Comparison of ENCODE assay signal across 21 cellular contexts in the genomic region with DNA sequence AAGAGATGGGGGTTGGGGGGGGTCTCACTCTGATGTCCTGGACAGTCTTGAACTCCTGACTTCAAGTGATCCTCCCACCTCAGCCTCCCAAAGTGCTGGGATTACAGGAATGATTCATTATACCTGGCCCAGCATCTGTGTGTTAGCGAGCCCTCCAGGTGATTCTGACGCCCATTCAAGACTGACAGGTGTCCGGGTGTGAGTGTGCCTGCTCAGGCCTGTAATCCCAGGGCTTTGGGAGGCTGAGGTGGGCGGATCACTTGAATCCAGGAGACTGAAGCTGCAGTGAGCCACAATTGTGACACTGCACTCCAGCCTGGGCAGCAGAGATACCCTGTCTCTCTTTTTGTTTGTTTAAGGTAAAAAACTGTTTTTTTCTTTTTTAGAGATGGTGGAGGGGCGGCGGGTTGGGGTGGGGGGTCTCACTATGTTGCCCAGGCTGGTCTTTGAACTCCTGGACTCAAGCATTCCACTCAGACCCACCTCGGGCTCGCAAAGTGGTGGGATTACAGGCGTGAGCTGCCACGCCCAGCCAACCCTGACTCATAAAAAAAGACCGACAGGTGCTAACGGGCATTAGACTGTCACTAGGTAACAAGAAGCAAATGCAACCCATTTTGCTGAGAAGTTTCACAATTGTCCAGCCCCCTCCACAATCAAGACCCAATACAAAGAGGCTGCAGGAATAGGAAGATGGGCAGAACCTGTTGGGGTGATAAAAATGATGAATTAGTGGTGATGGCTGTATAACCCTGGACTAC. TPM values are rescaled to one million over a fixed set of nuclear protein-coding genes. Genes with fewer than 3 reads are reported as not detected.
A peak's percentile ranks its signal among the peaks of the same experiment; 100 is the strongest.
DNase-seq lines count a peak whose midpoint lies in the region; TF ChIP-seq lines count a peak whose summit lies in the region.
"Had no signal": no experiment of that assay in that cellular context is flagged by ENCODE, and none has a peak within 500 bp of the region (broad histone marks: within the 10 kb centered on the region; RNA-seq: fewer than 3 reads in every experiment).

No MANE protein-coding gene starts in this region.

- CTCF ChIA-PET in mammary epithelial cell (lab: Charles Lee; ENCODE audit: low non-redundant PET), result no interaction called here

- H3K18ac ChIP-seq in trophoblast cell (ENCODE audit: low read length), result no peak overlapping the region

- H2BK5ac ChIP-seq in trophoblast cell (ENCODE audit: low read depth, low read length, poor library complexity), result no peak overlapping the region

- H4K20me1 ChIP-seq in mammary epithelial cell (ENCODE audit: insufficient read depth, low read length), result no peaks in the 10 kb centered on the region

- TF ChIP-seq CTCF in mammary epithelial cell (conservative IDR thresholded peaks at IDR 0.05 in 1 of 2, IDR thresholded peaks at IDR 0.05 in 1 of 2; ENCODE audit: extremely low read depth in 1 of 2, insufficient read depth in 1 of 2, low read depth in 1 of 2, low read length in 2 of 2), result no peak

- H2BK12ac ChIP-seq in trophoblast cell (ENCODE audit: low read length), result no peak overlapping the region

- in situ Hi-C loops in mammary epithelial cell (cut with MboI; ENCODE audit: low sequenced_read_pairs in 2 of 2), result no loop called here

- peaks cover 11% of the 10 kb centered on the region for H3K36me3 ChIP-seq in NT2/D1 (ENCODE audit: insufficient read depth, insufficient read length, low read length)
- peaks cover 0 to 4% of the 10 kb centered on the region in 2 experiments for H3K36me3 ChIP-seq in trophoblast cell (ENCODE audit: control insufficient read depth in 1 of 2, insufficient read depth in 2 of 2, low read length in 2 of 2)
- H3K36me3 ChIP-seq in mammary epithelial cell (ENCODE audit: insufficient read depth, low read length), result peaks cover 1% of the 10 kb centered on the region
- H3K36me3 ChIP-seq: neural progenitor cell had no signal

- H3K9ac ChIP-seq in NT2/D1 (ENCODE audit: insufficient read length, low read depth), result peak overlapping the region; percentile 18
- H3K9ac ChIP-seq in trophoblast cell (ENCODE audit: low read length), result no peak overlapping the region
- H3K9ac ChIP-seq in mammary epithelial cell (ENCODE audit: insufficient read depth, low read length), result no peak overlapping the region
- H3K9ac ChIP-seq: neural progenitor cell had no signal

- H3K27me3 ChIP-seq in NT2/D1 (ENCODE audit: insufficient read depth, insufficient read length), result no peaks in the 10 kb centered on the region
- no peaks in the 10 kb centered on the region for H3K27me3 ChIP-seq in trophoblast cell (ENCODE audit: insufficient read depth, low read length)
- no peaks in the 10 kb centered on the region for H3K27me3 ChIP-seq in mammary epithelial cell (ENCODE audit: insufficient read depth, low read length)
- H3K27me3 ChIP-seq: neural progenitor cell had no signal

- BruUV-seq in mammary epithelial cell (replicated peaks; lab: Mats Ljungman, UMichigan), result no TSS peak

- DNase-seq in NCI-H187 (lab: John Stamatoyannopoulos, UW), result peak; percentile 40 to 42
- no peak for DNase-seq in NCI-H187 treated with DMSO at 0.1 percent for 48 hours (lab: John Stamatoyannopoulos, UW)
- peak; percentile 4 for DNase-seq in NCI-H2107 (lab: John Stamatoyannopoulos, UW)
- DNase-seq in NT2/D1 (ENCODE audit: low read depth, low spot score), result no peak
- peak; percentile 47 to 62 for DNase-seq in trophoblast cell
- no peak for DNase-seq in GDM1 (lab: John Stamatoyannopoulos, UW)
- DNase-seq in 8988T, result no peak
- DNase-seq in mammary epithelial cell, result no peak
- DNase-seq: activated CD4-positive, alpha-beta T cell treated with anti-CD3 and anti-CD28 coated beads for 36 hours; activated CD8-positive, alpha-beta memory T cell treated with anti-CD3 and anti-CD28 coated beads, Interleukin-2, amount 50 U/mL, for 4 hours; activated gamma-delta T cell treated with Interleukin-2 at 50 U/mL for 16 hours; C1 segment of cervical spinal cord; cerebellar nuclear complex; effector memory CD8-positive, alpha-beta T cell; hypothalamus; NCI-H2227 treated with DMSO at 0.1 percent for 48 hours; PC-3; retina; T1000 had no signal

- no peak overlapping the region for H3K27ac ChIP-seq in trophoblast cell (ENCODE audit: low read depth, low read length)
- no peak overlapping the region for H3K27ac ChIP-seq in mammary epithelial cell (ENCODE audit: insufficient read depth, low read depth, low read length)
- H3K27ac ChIP-seq: A549, neural progenitor cell had no signal

- peaks cover 10% of the 10 kb centered on the region for H3K4me1 ChIP-seq in NT2/D1 (ENCODE audit: insufficient read depth, insufficient read length)
- H3K4me1 ChIP-seq in trophoblast cell (ENCODE audit: control insufficient read depth in 1 of 2, insufficient read depth in 2 of 2, low read length in 2 of 2), result peaks cover 18 to 19% of the 10 kb centered on the region in 2 experiments
- peaks cover 9% of the 10 kb centered on the region for H3K4me1 ChIP-seq in mammary epithelial cell (ENCODE audit: insufficient read depth, low read length)
- H3K4me1 ChIP-seq: neural progenitor cell had no signal

- H3K4me3 ChIP-seq in NT2/D1 (ENCODE audit: insufficient read length, low read depth), result no peak overlapping the region
- H3K4me3 ChIP-seq in trophoblast cell (ENCODE audit: low read depth, low read length), result no peak overlapping the region
- no peak overlapping the region for H3K4me3 ChIP-seq in mammary epithelial cell (replicated peaks in 1 of 3; ENCODE audit: insufficient read depth in 1 of 3, low read depth in 2 of 3, low read length in 3 of 3)
- H3K4me3 ChIP-seq: A549, neural progenitor cell had no signal

- no peak overlapping the region for H2BK120ac ChIP-seq in trophoblast cell (ENCODE audit: insufficient read depth, low read length, poor library complexity)

- no peak overlapping the region for H2AK5ac ChIP-seq in trophoblast cell (ENCODE audit: low read length)

- H2AFZ ChIP-seq in trophoblast cell (ENCODE audit: insufficient read depth, low read length, poor library complexity) (no peak overlapping the region), mammary epithelial cell (ENCODE audit: low read depth, low read length) (no peak overlapping the region)
- H2AFZ ChIP-seq: neural progenitor cell had no signal

- H3K4ac ChIP-seq in trophoblast cell (ENCODE audit: low read depth, low read length), result no peak overlapping the region

- no peak overlapping the region for H3K4me2 ChIP-seq in trophoblast cell (ENCODE audit: low read length)
- H3K4me2 ChIP-seq in mammary epithelial cell (ENCODE audit: insufficient read depth, low read depth, low read length), result no peak overlapping the region
- H3K4me2 ChIP-seq: A549, neural progenitor cell had no signal

- H3K79me2 ChIP-seq in trophoblast cell (ENCODE audit: control insufficient read depth, insufficient read depth, low read length, poor library complexity) (peaks cover 6% of the 10 kb centered on the region), mammary epithelial cell (ENCODE audit: insufficient read depth, low read length) (no peaks in the 10 kb centered on the region)

- H4K8ac ChIP-seq in trophoblast cell (ENCODE audit: low read depth, low read length), result no peak overlapping the region

- intact Hi-C loops in mammary epithelial cell (cut with micrococcal nuclease), result no loop called here

- H3K9me3 ChIP-seq in NT2/D1 (ENCODE audit: insufficient read depth, low read length) (no peaks in the 10 kb centered on the region), trophoblast cell (ENCODE audit: insufficient read depth, low read depth, low read length) (no peaks in the 10 kb centered on the region), mammary epithelial cell (replicated peaks; ENCODE audit: insufficient read depth, low read length) (no peaks in the 10 kb centered on the region)
- H3K9me3 ChIP-seq: A549 had no signal

- WGBS in trophoblast cell (ENCODE audit: extremely low coverage, insufficient coverage, insufficient read length), result no CpG with 5 or more reads among the region's 12 CpGs
- 76% methylated on average over 8 of the region's 12 CpGs for WGBS in mammary epithelial cell (ENCODE audit: low coverage, missing lambda C conversion rate)

- H3K79me1 ChIP-seq in trophoblast cell (ENCODE audit: low read length), result peaks cover 9% of the 10 kb centered on the region

- H3K14ac ChIP-seq in trophoblast cell (ENCODE audit: low read length), result no peak overlapping the region

- dilution Hi-C loops in mammary epithelial cell (cut with HindIII; ENCODE audit: low sequenced_read_pairs), result no loop called here

- no peak overlapping the region for H4K12ac ChIP-seq in trophoblast cell (ENCODE audit: low read depth, low read length)

- no peak overlapping the region for H4K91ac ChIP-seq in trophoblast cell (ENCODE audit: low read depth, low read length)

- H3K23ac ChIP-seq in trophoblast cell (ENCODE audit: low read length), result no peak overlapping the region

RNA-seq across cellular contexts. Expression of a gene that starts 4.7 kb away (rescaled TPM):
- 8.7 and 9.9 TPM in 2 replicates for polyA plus RNA-seq in trophoblast cell (2013)
- 10 to 100 TPM; 11.3 to 16.8 TPM for total RNA-seq in mammary epithelial cell
- 9.3 TPM for polyA plus RNA-seq in mammary epithelial cell
- polyA minus RNA-seq in mammary epithelial cell, result 31.3 TPM

RNA-seq across cellular contexts. Expression of a gene that starts 36.8 kb away (rescaled TPM):
- 159 and 166 TPM in 2 replicates for polyA plus RNA-seq in trophoblast cell (2013)
- total RNA-seq in mammary epithelial cell, result 100 to 1,000 TPM; 146 to 175 TPM
- polyA plus RNA-seq in mammary epithelial cell, result 217 TPM
- polyA minus RNA-seq in mammary epithelial cell, result 55.4 TPM

RNA-seq across cellular contexts. Expression of a gene that starts 38.1 kb away (rescaled TPM):
- polyA plus RNA-seq in trophoblast cell (2013), result 52.8 and 53.8 TPM in 2 replicates
- total RNA-seq in mammary epithelial cell, result 100 to 1,000 TPM in 1 of 2 donors, 10 to 100 TPM in 1; 93.5 to 165 TPM
- polyA plus RNA-seq in mammary epithelial cell, result 135 TPM
- polyA minus RNA-seq in mammary epithelial cell, result 347 TPM

Comparison
In these comparisons a context has a peak if more than half of its experiments do, and no peak if none do; other contexts are left out.
1. DNase-seq: peak in NCI-H187 (2 of 2), NCI-H2107 (single experiment) and trophoblast cell (2 of 2); none in NCI-H187 treated with DMSO at 0.1 percent for 48 hours (single experiment), NT2/D1 (single experiment), GDM1 (single experiment), 8988T (single experiment) and mammary epithelial cell (single experiment).